In genomic region chr14:64303471-64303917, GRCh38 we compare ENCODE assay signal across 7 cellular contexts. TPM values are rescaled to one million over a fixed set of nuclear protein-coding genes. Genes with fewer than 3 reads are reported as not detected.
DNase-seq lines count a peak whose midpoint lies in the region; ATAC-seq and TF ChIP-seq lines count a peak whose summit lies in the region.

No MANE protein-coding gene starts in this region.

- no peaks in the 10 kb centered on the region for H3K9me2 ChIP-seq in PC-9 (ENCODE audit: insufficient read depth)

- peaks cover 2% of the 10 kb centered on the region for H3K27me3 Mint-ChIP-seq in activated CD4-positive, alpha-beta memory T cell treated with anti-CD3 and anti-CD28 coated beads, Interleukin-2, amount 10 ng/mL, durations not matched to agents 7 days and 5 days

- no peak overlapping the region for H3K4me3 Mint-ChIP-seq in activated CD4-positive, alpha-beta memory T cell treated with anti-CD3 and anti-CD28 coated beads, Interleukin-2, amount 10 ng/mL, durations not matched to agents 7 days and 5 days

- no peaks in the 10 kb centered on the region for H3K9me3 Mint-ChIP-seq in activated CD4-positive, alpha-beta memory T cell treated with anti-CD3 and anti-CD28 coated beads, Interleukin-2, amount 10 ng/mL, durations not matched to agents 7 days and 5 days

- CTCF ChIA-PET in PC-9 (lab: Charles Lee), result interaction anchor here (0.5 to 1.8 kb wide), 15 partner anchors 9 to 1016 kb away, joined by 3 to 12 read pairs (median 4); partner anchors contain the start of genes ESR2 and PPP2R5E
- CTCF ChIA-PET in activated CD4-positive, alpha-beta memory T cell treated with anti-CD3 and anti-CD28 coated beads, Interleukin-2, amount 10 ng/mL, durations not matched to agents 7 days and 5 days (lab: Charles Lee), result interaction anchor here (0.6 to 3.5 kb wide), 52 partner anchors 8 to 918 kb away, joined by 3 to 44 read pairs (median 4); partner anchors contain the start of genes ESR2 and MTHFD1

- H3K4me2 ChIP-seq in PC-9, result no peak overlapping the region

- no peaks in the 10 kb centered on the region for H3K36me3 ChIP-seq in PC-9 (ENCODE audit: low read depth)

- no peak overlapping the region for H3K27ac Mint-ChIP-seq in activated CD4-positive, alpha-beta memory T cell treated with anti-CD3 and anti-CD28 coated beads, Interleukin-2, amount 10 ng/mL, durations not matched to agents 7 days and 5 days

- POLR2A ChIA-PET in PC-9 (lab: Charles Lee; ENCODE audit: unreplicated experiment), result interaction anchor here (0.6 to 0.7 kb wide), 4 partner anchors 41 to 664 kb away, joined by 3 to 10 read pairs (median 6); no protein-coding TSS in a partner anchor
- POLR2A ChIA-PET in activated CD4-positive, alpha-beta memory T cell treated with anti-CD3 and anti-CD28 coated beads, Interleukin-2, amount 10 ng/mL, durations not matched to agents 7 days and 5 days (lab: Charles Lee), result no interaction called here

- no peaks in the 10 kb centered on the region for H3K4me1 ChIP-seq in PC-9 (replicated peaks; ENCODE audit: insufficient read depth)

- H2AFZ ChIP-seq in PC-9, result no peak overlapping the region

- no peaks in the 10 kb centered on the region for H3K27me3 ChIP-seq in PC-9 (ENCODE audit: insufficient read depth, low read depth)

- no peak for ATAC-seq in GM21576 (IDR thresholded peaks at IDR 0.05; ENCODE audit: unreplicated experiment)

- H3K79me2 ChIP-seq in PC-9 (ENCODE audit: low read depth), result no peaks in the 10 kb centered on the region

- H3K36me3 Mint-ChIP-seq in activated CD4-positive, alpha-beta memory T cell treated with anti-CD3 and anti-CD28 coated beads, Interleukin-2, amount 10 ng/mL, durations not matched to agents 7 days and 5 days (ENCODE audit: low read depth), result no peaks in the 10 kb centered on the region

- TF ChIP-seq CTCF in PC-9 (conservative IDR thresholded peaks at IDR 0.05), result peak; percentile 96

- no peaks in the 10 kb centered on the region for H4K20me1 ChIP-seq in PC-9 (ENCODE audit: insufficient read depth)

- no peak overlapping the region for H3K27ac ChIP-seq in PC-9

- H3F3A ChIP-seq in PC-9 (ENCODE audit: insufficient read depth, low read depth), result peaks cover 7% of the 10 kb centered on the region

- H3K9me3 ChIP-seq in PC-9 (ENCODE audit: insufficient read depth, low read depth), result peaks cover 3% of the 10 kb centered on the region; the same call in 1 of the 2 replicates

- peaks cover 3% of the 10 kb centered on the region for H3K4me1 Mint-ChIP-seq in activated CD4-positive, alpha-beta memory T cell treated with anti-CD3 and anti-CD28 coated beads, Interleukin-2, amount 10 ng/mL, durations not matched to agents 7 days and 5 days

- no peak overlapping the region for H3K4me3 ChIP-seq in PC-9

- intact Hi-C loops in PC-9 (cut with micrococcal nuclease; ENCODE audit: unreplicated experiment), result loop anchor here (1.0 to 10.0 kb wide), 4 partner anchors 293 to 999 kb away; no protein-coding TSS in a partner anchor

- no TSS peak for BruUV-seq in PC-9 (replicated peaks; lab: Mats Ljungman, UMichigan)

- DNase-seq in GM04504 (ENCODE audit: low read depth) (peak; percentile 28), Kasumi-1 (lab: John Stamatoyannopoulos, UW) (peak; percentile 71 to 87), PC-9 (peak; percentile 21 to 72), dermis blood vessel endothelial cell (peak; percentile 75), lung microvascular endothelial cell (ENCODE audit: low read depth in 2 of 2) (peak; percentile 68 to 69)
- no peak for DNase-seq in activated CD4-positive, alpha-beta memory T cell treated with anti-CD3 and anti-CD28 coated beads, Interleukin-2, amount 10 ng/mL, durations not matched to agents 7 days and 5 days

RNA-seq across cellular contexts. Expression of gene ESR2, which starts 9.3 kb away (rescaled TPM):
- total RNA-seq in PC-9 (2021) (0.20 TPM in 1 of 2 replicates, not detected in the other), dermis blood vessel endothelial cell (0.34 and 0.56 TPM in 2 replicates), lung microvascular endothelial cell (under 0.01 and 0.44 TPM in 2 replicates)
- total RNA-seq in activated CD4-positive, alpha-beta memory T cell treated with anti-CD3 and anti-CD28 coated beads, Interleukin-2, amount 10 ng/mL, durations not matched to agents 7 days and 5 days, result under 1 TPM; 0.13 to 0.18 TPM
